In genomic region chr18:48728204-48728833, GRCh38 we compare ENCODE assay signal across 8 cellular contexts.
DNase-seq lines count a peak whose midpoint lies in the region; ATAC-seq and TF ChIP-seq lines count a peak whose summit lies in the region.

No MANE protein-coding gene starts in this region.

- no peaks in the 10 kb centered on the region for H3K27me3 ChIP-seq in muscle layer of duodenum (ENCODE audit: low read depth, low read length)

- TF ChIP-seq CTCF in AG10803 (conservative IDR thresholded peaks at IDR 0.05; ENCODE audit: low read length) = no peak
- TF ChIP-seq CTCF in NB4 (IDR thresholded peaks at IDR 0.05; ENCODE audit: low read depth, low read length) = no peak
- TF ChIP-seq CTCF in cardiac fibroblast (IDR thresholded peaks at IDR 0.05; ENCODE audit: low read depth, low read length) = no peak

- H3K4me3 ChIP-seq in AG10803 (ENCODE audit: low read length) (no peak overlapping the region), NB4 (ENCODE audit: low read depth, low read length) (no peak overlapping the region), cardiac fibroblast (replicated peaks in 1 of 2; ENCODE audit: low read depth in 2 of 2, low read length in 2 of 2) (no peak overlapping the region), muscle layer of duodenum (ENCODE audit: low read depth in 1 of 2, low read length in 2 of 2) (no peak overlapping the region)

- peak overlapping the region; percentile 82 for H3K27ac ChIP-seq in muscle layer of duodenum (ENCODE audit: low read length)

- DNase-seq in AG10803 (ENCODE audit: low read depth) = peak; percentile 99
- DNase-seq in NB4 (ENCODE audit: low read depth) = peak; percentile 18
- DNase-seq in cardiac fibroblast (ENCODE audit: low read depth in 2 of 2) = peak; percentile 97 to 100
- DNase-seq in NCI-H510A (lab: John Stamatoyannopoulos, UW) = no peak

- peaks cover 0 to 11% of the 10 kb centered on the region in 2 donors for H3K4me1 ChIP-seq in muscle layer of duodenum (ENCODE audit: control insufficient read depth in 1 of 2, insufficient read depth in 2 of 2, low read length in 2 of 2)

- no peaks in the 10 kb centered on the region for H3K36me3 ChIP-seq in muscle layer of duodenum (ENCODE audit: control insufficient read depth in 1 of 2, insufficient read depth in 2 of 2, low read length in 2 of 2)

- no peak for TF ChIP-seq POLR2A in NB4 (IDR thresholded peaks at IDR 0.05; ENCODE audit: extremely low read depth, insufficient read length)

- H3K9me3 ChIP-seq in muscle layer of duodenum (ENCODE audit: control insufficient read depth in 1 of 2, low read length in 2 of 2) = peaks cover 0 to 6% of the 10 kb centered on the region in 2 donors

- no peak for ATAC-seq in GM18909 (IDR thresholded peaks at IDR 0.05; ENCODE audit: poor library complexity, unreplicated experiment)
- ATAC-seq in HG03108 (IDR thresholded peaks at IDR 0.05; ENCODE audit: unreplicated experiment) = no peak
- no peak for ATAC-seq in GM21515 (IDR thresholded peaks at IDR 0.05; ENCODE audit: unreplicated experiment)
